Comparison of ENCODE assay signal across 8 cellular contexts in genomic region chr10:13787015-13787421, GRCh38.
A peak's percentile ranks its signal among the peaks of the same experiment; 100 is the strongest.
DNase-seq lines count a peak whose midpoint lies in the region; ATAC-seq and TF ChIP-seq lines count a peak whose summit lies in the region.

No MANE protein-coding gene starts in this region.

- H3K56ac ChIP-seq in mesendoderm (ENCODE audit: low read length), result no peak overlapping the region

- H3K9me3 ChIP-seq in SJSA1 (replicated peaks), result no peaks in the 10 kb centered on the region
- H3K9me3 ChIP-seq in smooth muscle cell (replicated peaks; ENCODE audit: low read depth), result no peaks in the 10 kb centered on the region

- H3K27ac Mint-ChIP-seq in activated naive CD4-positive, alpha-beta T cell treated with anti-CD3 and anti-CD28 coated beads, Interleukin-2, amount 50 U/mL, for 24 hours, result peak overlapping the region; percentile 96

- H3K4ac ChIP-seq in mesendoderm (ENCODE audit: low read depth, low read length), result no peak overlapping the region

- no peak overlapping the region for H3K23ac ChIP-seq in mesendoderm (ENCODE audit: low read length)

- no peak overlapping the region for H2BK15ac ChIP-seq in mesendoderm (replicated peaks; ENCODE audit: low read depth)

- TF ChIP-seq CTCF in smooth muscle cell (IDR thresholded peaks at IDR 0.05; ENCODE audit: borderline replicate concordance, insufficient read depth, poor library complexity, severe bottlenecking), result no peak

- H3F3A ChIP-seq in smooth muscle cell (ENCODE audit: low read depth), result no peaks in the 10 kb centered on the region

- H3K27me3 ChIP-seq in SJSA1 (replicated peaks) (no peaks in the 10 kb centered on the region), mesendoderm (ENCODE audit: insufficient read depth, low read length, poor library complexity) (no peaks in the 10 kb centered on the region), smooth muscle cell (ENCODE audit: low read depth) (peaks cover 14% of the 10 kb centered on the region)

- H3K4me1 Mint-ChIP-seq in activated naive CD4-positive, alpha-beta T cell treated with anti-CD3 and anti-CD28 coated beads, Interleukin-2, amount 50 U/mL, for 24 hours, result peaks cover 32% of the 10 kb centered on the region

- ATAC-seq in GM21786 (IDR thresholded peaks at IDR 0.05; ENCODE audit: unreplicated experiment), result peak; percentile 73
- peak; percentile 89 for ATAC-seq in stimulated activated naive CD8-positive, alpha-beta T cell treated with anti-CD3 and anti-CD28 coated beads, Interleukin-15, Interleukin-2, amounts not matched to agents 100 U/mL and 50 U/mL, for 24 hours

- H2BK120ac ChIP-seq in mesendoderm (ENCODE audit: low read depth, low read length), result no peak overlapping the region

- DNase-seq in G401 (ENCODE audit: low spot score), result peak; percentile 15
- peak; percentile 66 to 68 for DNase-seq in SJSA1 (ENCODE audit: low read depth in 1 of 2, low spot score in 2 of 2)
- peak; percentile 75 for DNase-seq in mesendoderm
- peak; percentile 69 for DNase-seq in stimulated activated naive CD8-positive, alpha-beta T cell treated with anti-CD3 and anti-CD28 coated beads, Interleukin-15, Interleukin-2, amounts not matched to agents 100 U/mL and 50 U/mL, for 24 hours
- DNase-seq in smooth muscle cell (lab: John Stamatoyannopoulos, UW; ENCODE audit: unreplicated experiment), result no peak
- DNase-seq in 8988T, result no peak

- H4K5ac ChIP-seq in mesendoderm (ENCODE audit: low read length), result no peak overlapping the region

- H3K9me3 Mint-ChIP-seq in activated naive CD4-positive, alpha-beta T cell treated with anti-CD3 and anti-CD28 coated beads, Interleukin-2, amount 50 U/mL, for 24 hours, result no peaks in the 10 kb centered on the region

- peak overlapping the region; percentile 46 for H3K18ac ChIP-seq in mesendoderm (ENCODE audit: low read length)

- H3K79me2 ChIP-seq in mesendoderm (ENCODE audit: control insufficient read depth, insufficient read depth, low read length), result no peaks in the 10 kb centered on the region
- H3K79me2 ChIP-seq in smooth muscle cell (ENCODE audit: low read depth), result no peaks in the 10 kb centered on the region

- no peaks in the 10 kb centered on the region for H3K36me3 Mint-ChIP-seq in activated naive CD4-positive, alpha-beta T cell treated with anti-CD3 and anti-CD28 coated beads, Interleukin-2, amount 50 U/mL, for 24 hours

- H3K4me2 ChIP-seq in mesendoderm (ENCODE audit: low read length) (no peak overlapping the region), smooth muscle cell (no peak overlapping the region)

- H3K27ac ChIP-seq in SJSA1, result peak overlapping the region; percentile 69
- peak overlapping the region; percentile 16 for H3K27ac ChIP-seq in mesendoderm (ENCODE audit: low read depth, low read length)
- H3K27ac ChIP-seq in smooth muscle cell (ENCODE audit: low read depth), result no peak overlapping the region

- peaks cover 36% of the 10 kb centered on the region for H3K4me1 ChIP-seq in SJSA1 (replicated peaks)
- no peaks in the 10 kb centered on the region for H3K4me1 ChIP-seq in mesendoderm (ENCODE audit: control insufficient read depth, low read depth, low read length)
- no peaks in the 10 kb centered on the region for H3K4me1 ChIP-seq in smooth muscle cell (ENCODE audit: low read depth)

- H3K9ac ChIP-seq in mesendoderm (ENCODE audit: low read length), result no peak overlapping the region
- H3K9ac ChIP-seq in smooth muscle cell (ENCODE audit: low read depth), result no peak overlapping the region

- no peaks in the 10 kb centered on the region for H4K20me1 ChIP-seq in smooth muscle cell (ENCODE audit: low read depth)

- H3K4me3 ChIP-seq in SJSA1, result no peak overlapping the region
- no peak overlapping the region for H3K4me3 ChIP-seq in mesendoderm (ENCODE audit: low read length)
- no peak overlapping the region for H3K4me3 ChIP-seq in smooth muscle cell

- no peak overlapping the region for H4K8ac ChIP-seq in mesendoderm (ENCODE audit: low read depth, low read length)

- H3K36me3 ChIP-seq in SJSA1 (no peaks in the 10 kb centered on the region), mesendoderm (ENCODE audit: control insufficient read depth, insufficient read depth, low read length) (peaks cover 3% of the 10 kb centered on the region), smooth muscle cell (ENCODE audit: low read depth) (no peaks in the 10 kb centered on the region)

- in situ Hi-C loops in G401 (cut with HindIII; ENCODE audit: low sequenced_read_pairs), result no loop called here

- no peak overlapping the region for H2AFZ ChIP-seq in smooth muscle cell (ENCODE audit: low read depth)

- no peak overlapping the region for H2BK5ac ChIP-seq in mesendoderm (ENCODE audit: low read length)

- no peaks in the 10 kb centered on the region for H3K79me1 ChIP-seq in mesendoderm (ENCODE audit: low read length)

- H3K27me3 Mint-ChIP-seq in activated naive CD4-positive, alpha-beta T cell treated with anti-CD3 and anti-CD28 coated beads, Interleukin-2, amount 50 U/mL, for 24 hours, result no peaks in the 10 kb centered on the region

- no CpG with 5 or more reads among the region's 11 CpGs for WGBS in mesendoderm (ENCODE audit: extremely low coverage, insufficient coverage, low lambda C conversion rate)
- WGBS in smooth muscle cell (ENCODE audit: low lambda C conversion rate), result 53% methylated on average over 11 of the region's 11 CpGs

- H2AK5ac ChIP-seq in mesendoderm (ENCODE audit: low read length), result no peak overlapping the region

- H3K4me3 Mint-ChIP-seq in activated naive CD4-positive, alpha-beta T cell treated with anti-CD3 and anti-CD28 coated beads, Interleukin-2, amount 50 U/mL, for 24 hours, result peak overlapping the region; percentile 67

Comparison
In these comparisons a context has a peak if more than half of its experiments do, and no peak if none do; other contexts are left out.
1. DNase-seq: peak in G401 (single experiment), SJSA1 (2 of 2), mesendoderm (single experiment) and stimulated activated naive CD8-positive, alpha-beta T cell treated with anti-CD3 and anti-CD28 coated beads, Interleukin-15, Interleukin-2, amounts not matched to agents 100 U/mL and 50 U/mL, for 24 hours (single experiment); none in smooth muscle cell (single experiment) and 8988T (single experiment).